ENCODE assay signal across 11 cellular contexts in the genomic region with DNA sequence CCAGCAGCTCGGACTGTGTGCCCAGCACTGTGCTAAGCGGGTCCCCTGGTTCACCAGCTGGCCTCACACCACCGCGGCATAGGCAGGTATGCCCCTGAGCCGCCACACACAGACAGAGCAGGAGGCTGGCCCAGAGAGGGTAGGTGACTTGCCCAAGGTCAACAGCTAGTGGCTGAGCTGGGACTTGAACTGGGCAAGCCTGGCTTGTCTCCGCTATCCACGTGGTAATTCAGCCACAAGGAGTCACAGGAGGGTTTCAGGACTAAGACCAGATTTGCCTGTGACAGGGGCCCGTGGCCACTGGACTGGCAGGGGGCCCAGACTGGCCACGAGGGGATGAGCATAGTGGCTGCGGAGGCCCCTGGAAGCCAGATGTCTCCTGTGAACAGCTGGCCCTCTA. TPM values are rescaled to one million over a fixed set of nuclear protein-coding genes. Genes with fewer than 3 reads are reported as not detected.
A peak's percentile ranks its signal among the peaks of the same experiment; 100 is the strongest.
DNase-seq lines count a peak whose midpoint lies in the region; ATAC-seq and TF ChIP-seq lines count a peak whose summit lies in the region.
"Had no signal": no experiment of that assay in that cellular context is flagged by ENCODE, and none has a peak within 500 bp of the region (broad histone marks: within the 10 kb centered on the region; RNA-seq: fewer than 3 reads in every experiment).

No MANE protein-coding gene starts in this region.

- no peak overlapping the region for H3K27ac Mint-ChIP-seq in activated CD4-positive, alpha-beta T cell treated with anti-CD3 and anti-CD28 coated beads, Interleukin-2, amount 10 ng/mL, durations not matched to agents 7 days and 5 days
- peak overlapping the region in 1 of 2 donors; percentile 71 for H3K27ac Mint-ChIP-seq in stimulated activated naive CD8-positive, alpha-beta T cell treated with anti-CD3 and anti-CD28 coated beads, Interleukin-15, amount 100 ng/mL, for 72 hours
- H3K27ac Mint-ChIP-seq: activated CD8-positive, alpha-beta T cell treated with anti-CD3 and anti-CD28 coated beads for 36 hours had no signal

- CTCF ChIA-PET in activated CD4-positive, alpha-beta T cell treated with anti-CD3 and anti-CD28 coated beads, Interleukin-2, amount 10 ng/mL, durations not matched to agents 7 days and 5 days (lab: Charles Lee) = interaction anchor here (0.6 to 1.5 kb wide), 3 partner anchors 8 to 26 kb away, joined by 3 to 6 read pairs (median 3); no protein-coding TSS in a partner anchor

- TF ChIP-seq CTCF in right atrium auricular region (IDR thresholded peaks at IDR 0.05) = no peak
- TF ChIP-seq CTCF in sigmoid colon (IDR thresholded peaks at IDR 0.05) = no peak

- peak overlapping the region; percentile 89 for H3K27ac ChIP-seq in BLaER1
- H3K27ac ChIP-seq in angular gyrus (ENCODE audit: low read depth, low read length) = peak overlapping the region; percentile 97
- peak overlapping the region; percentile 95 to 97 for H3K27ac ChIP-seq in right atrium auricular region
- peak overlapping the region; percentile 96 to 99 (median 98) for H3K27ac ChIP-seq in sigmoid colon

- peaks cover 5% of the 10 kb centered on the region for H3K36me3 Mint-ChIP-seq in activated CD4-positive, alpha-beta T cell treated with anti-CD3 and anti-CD28 coated beads, Interleukin-2, amount 10 ng/mL, durations not matched to agents 7 days and 5 days (ENCODE audit: low read depth)

- H3K9ac ChIP-seq in BLaER1 = peak overlapping the region; percentile 63; the same call in 1 of the 2 replicates

- 63 to 71% methylated on average over 10 of the region's 10 CpGs for WGBS in sigmoid colon, 2 donors

- POLR2A ChIA-PET in activated CD4-positive, alpha-beta T cell treated with anti-CD3 and anti-CD28 coated beads, Interleukin-2, amount 10 ng/mL, durations not matched to agents 7 days and 5 days (lab: Charles Lee) = interaction anchor here (0.7 kb wide), 1 partner anchor 251 kb away, joined by 4 read pairs; no protein-coding TSS in a partner anchor

- DNase-seq in right atrium auricular region (ENCODE audit: low spot score) (no peak), sigmoid colon (no peak), NCI-H187 (lab: John Stamatoyannopoulos, UW) (no peak), middle frontal gyrus (ENCODE audit: extremely low spot score, low spot score) (no peak)
- DNase-seq in activated CD4-positive, alpha-beta T cell treated with anti-CD3 and anti-CD28 coated beads, Interleukin-2, amount 10 ng/mL, durations not matched to agents 7 days and 5 days = no peak
- no peak for DNase-seq in stimulated activated naive CD8-positive, alpha-beta T cell treated with anti-CD3 and anti-CD28 coated beads, Interleukin-15, amount 100 ng/mL, for 72 hours
- DNase-seq: stimulated activated CD4-positive, alpha-beta T cell treated with anti-CD3 and anti-CD28 coated beads, Interleukin-4, amount 100 ng/mL, for 24 hours had no signal

- peaks cover 7% of the 10 kb centered on the region for H3K4me1 Mint-ChIP-seq in activated CD4-positive, alpha-beta T cell treated with anti-CD3 and anti-CD28 coated beads, Interleukin-2, amount 10 ng/mL, durations not matched to agents 7 days and 5 days
- peaks cover 68% of the 10 kb centered on the region for H3K4me1 Mint-ChIP-seq in stimulated activated naive CD8-positive, alpha-beta T cell treated with anti-CD3 and anti-CD28 coated beads, Interleukin-15, amount 100 ng/mL, for 72 hours

- H3K27me3 Mint-ChIP-seq in activated CD4-positive, alpha-beta T cell treated with anti-CD3 and anti-CD28 coated beads, Interleukin-2, amount 10 ng/mL, durations not matched to agents 7 days and 5 days = no peaks in the 10 kb centered on the region
- H3K27me3 Mint-ChIP-seq in stimulated activated naive CD8-positive, alpha-beta T cell treated with anti-CD3 and anti-CD28 coated beads, Interleukin-15, amount 100 ng/mL, for 72 hours = no peaks in the 10 kb centered on the region
- H3K27me3 Mint-ChIP-seq: activated CD8-positive, alpha-beta T cell treated with anti-CD3 and anti-CD28 coated beads for 36 hours had no signal

- peaks cover 99% of the 10 kb centered on the region for H3K4me1 ChIP-seq in BLaER1
- peaks cover 6 to 89% of the 10 kb centered on the region in 2 donors for H3K4me1 ChIP-seq in right atrium auricular region
- peaks cover 0 to 90% (median 86%) of the 10 kb centered on the region in 4 donors for H3K4me1 ChIP-seq in sigmoid colon

- intact Hi-C loops in sigmoid colon (cut with DNase I) = loop anchor here (1.0 to 5.0 kb wide), 7 partner anchors 31 to 248 kb away; no protein-coding TSS in a partner anchor

- TF ChIP-seq POLR2A in sigmoid colon (IDR thresholded peaks at IDR 0.05) = no peak

- peak overlapping the region; percentile 98 for H3K4me2 ChIP-seq in BLaER1

- no peak overlapping the region for H3K4me3 Mint-ChIP-seq in activated CD4-positive, alpha-beta T cell treated with anti-CD3 and anti-CD28 coated beads, Interleukin-2, amount 10 ng/mL, durations not matched to agents 7 days and 5 days
- no peak overlapping the region for H3K4me3 Mint-ChIP-seq in stimulated activated naive CD8-positive, alpha-beta T cell treated with anti-CD3 and anti-CD28 coated beads, Interleukin-15, amount 100 ng/mL, for 72 hours
- H3K4me3 Mint-ChIP-seq: activated CD8-positive, alpha-beta T cell treated with anti-CD3 and anti-CD28 coated beads for 36 hours had no signal

- peaks cover 15% of the 10 kb centered on the region for H3K36me3 ChIP-seq in BLaER1
- H3K36me3 ChIP-seq in right atrium auricular region = no peaks in the 10 kb centered on the region
- peaks cover 0 to 6% (median 3%) of the 10 kb centered on the region in 4 donors for H3K36me3 ChIP-seq in sigmoid colon

- ATAC-seq in stimulated activated naive CD8-positive, alpha-beta T cell treated with anti-CD3 and anti-CD28 coated beads, Interleukin-15, amount 100 ng/mL, for 72 hours = no peak

- no peaks in the 10 kb centered on the region for H3K9me3 Mint-ChIP-seq in activated CD4-positive, alpha-beta T cell treated with anti-CD3 and anti-CD28 coated beads, Interleukin-2, amount 10 ng/mL, durations not matched to agents 7 days and 5 days
- H3K9me3 Mint-ChIP-seq in stimulated activated naive CD8-positive, alpha-beta T cell treated with anti-CD3 and anti-CD28 coated beads, Interleukin-15, amount 100 ng/mL, for 72 hours = no peaks in the 10 kb centered on the region
- H3K9me3 Mint-ChIP-seq: activated CD8-positive, alpha-beta T cell treated with anti-CD3 and anti-CD28 coated beads for 36 hours had no signal

- H3K4me3 ChIP-seq in BLaER1 (no peak overlapping the region), right atrium auricular region (no peak overlapping the region), sigmoid colon (no peak overlapping the region)
- H3K4me3 ChIP-seq: mucosa of descending colon had no signal

- H3K27me3 ChIP-seq in BLaER1 = no peaks in the 10 kb centered on the region
- no peaks in the 10 kb centered on the region for H3K27me3 ChIP-seq in right atrium auricular region
- H3K27me3 ChIP-seq in sigmoid colon = no peaks in the 10 kb centered on the region

- H3K9me3 ChIP-seq in BLaER1 (no peaks in the 10 kb centered on the region), right atrium auricular region (no peaks in the 10 kb centered on the region), sigmoid colon (no peaks in the 10 kb centered on the region)
- H3K9me3 ChIP-seq: mucosa of descending colon had no signal

- TF ChIP-seq EP300 in sigmoid colon (IDR thresholded peaks at IDR 0.05) = no peak

- peaks cover 100% of the 10 kb centered on the region for H4K20me1 ChIP-seq in BLaER1

RNA-seq across cellular contexts. Expression of a gene that starts 47.7 kb away (rescaled TPM):
- total RNA-seq in right atrium auricular region = 100 to 1,000 TPM in 1 of 2 donors, 10 to 100 TPM in 1; 62.9 to 104 TPM
- total RNA-seq in sigmoid colon = 100 to 1,000 TPM in 1 of 4 donors, 10 to 100 TPM in 3; 42.5 to 134 (median 73.5) TPM
- 10 to 100 TPM; 18.6 to 81.8 (median 24.7) TPM for polyA plus RNA-seq in sigmoid colon
- total RNA-seq in activated CD4-positive, alpha-beta T cell treated with anti-CD3 and anti-CD28 coated beads, Interleukin-2, amount 10 ng/mL, durations not matched to agents 7 days and 5 days = 100 to 1,000 TPM in 1 of 2 experiments, 10 to 100 TPM in 1; 96.4 to 102 TPM
